Comparison of ENCODE assay signal across 24 cellular contexts in genomic region chr2:127179756-127180155, GRCh38. TPM values are rescaled to one million over a fixed set of nuclear protein-coding genes. Genes with fewer than 3 reads are reported as not detected.
DNase-seq lines count a peak whose midpoint lies in the region; ATAC-seq and TF ChIP-seq lines count a peak whose summit lies in the region.
"Had no signal": no experiment of that assay in that cellular context is flagged by ENCODE, and none has a peak within 500 bp of the region (broad histone marks: within the 10 kb centered on the region; RNA-seq: fewer than 3 reads in every experiment).

No MANE protein-coding gene starts in this region.

- no peak overlapping the region for H3K27ac ChIP-seq in left lung
- H3K27ac ChIP-seq in caudate nucleus (ENCODE audit: low read depth, low read length), result no peak overlapping the region
- H3K27ac ChIP-seq: A549, thyroid gland, VCaP had no signal

- no peak overlapping the region for H3K27ac Mint-ChIP-seq in activated CD4-positive, alpha-beta T cell treated with anti-CD3 and anti-CD28 coated beads, Interleukin-2, amount 10 ng/mL, durations not matched to agents 7 days and 5 days
- H3K27ac Mint-ChIP-seq: activated CD4-positive, alpha-beta memory T cell treated with anti-CD3 and anti-CD28 coated beads, Interleukin-2, amount 10 ng/mL, durations not matched to agents 7 days and 5 days; activated naive CD4-positive, alpha-beta T cell treated with anti-CD3 and anti-CD28 coated beads, Interleukin-2, amount 50 U/mL, for 72 hours; stimulated activated effector memory CD8-positive, alpha-beta T cell treated with anti-CD3 and anti-CD28 coated beads, Interleukin-12 subunit alpha, Interleukin-12 subunit beta, amount 100 ng/mL, for 72 hours; T-helper 1 cell treated with Interleukin-12 subunit alpha and Interleukin-12 subunit beta and Interleukin-4 antibody, amounts not matched to agents 30 μg/mL and 1 μg/mL, for 36 hours had no signal

- DNase-seq in AG09309 (ENCODE audit: low read depth) (peak; percentile 13), GM04504 (ENCODE audit: low read depth) (peak; percentile 69), SKM-1 (lab: John Stamatoyannopoulos, UW; ENCODE audit: unreplicated experiment) (peak; percentile 75), left lung (no peak), caudate nucleus (lab: John Stamatoyannopoulos, UW) (no peak), DMS53 (lab: John Stamatoyannopoulos, UW) (no peak)
- no peak for DNase-seq in activated CD4-positive, alpha-beta T cell treated with anti-CD3 and anti-CD28 coated beads, Interleukin-2, amount 10 ng/mL, durations not matched to agents 7 days and 5 days
- DNase-seq: activated CD4-positive, alpha-beta memory T cell treated with anti-CD3 and anti-CD28 coated beads, Interleukin-2, amount 10 ng/mL, durations not matched to agents 7 days and 5 days; activated T-cell treated with anti-CD3 and anti-CD28 coated beads, Interleukin-2, amount 50 U/mL, for 48 hours; dermis blood vessel endothelial cell; EL; NCI-H1694; retina; Right ventricle myocardium superior; stimulated activated CD4-positive, alpha-beta T cell treated with anti-CD3 and anti-CD28 coated beads, Interleukin-15, amount 100 ng/mL, for 24 hours; thyroid gland had no signal

- POLR2A ChIA-PET in activated CD4-positive, alpha-beta T cell treated with anti-CD3 and anti-CD28 coated beads, Interleukin-2, amount 10 ng/mL, durations not matched to agents 7 days and 5 days (lab: Charles Lee), result no interaction called here

- H3K9me3 ChIP-seq in left lung, result peaks cover 0 to 12% of the 10 kb centered on the region in 2 donors
- H3K9me3 ChIP-seq: thyroid gland had no signal

- no peak for TF ChIP-seq CTCF in AG09309 (IDR thresholded peaks at IDR 0.05; ENCODE audit: control insufficient read depth, insufficient read depth, low read depth, low read length, missing control alignments)
- no peak for TF ChIP-seq CTCF in left lung (IDR thresholded peaks at IDR 0.05)

- H3K4me1 ChIP-seq in left lung, result no peaks in the 10 kb centered on the region

- no peaks in the 10 kb centered on the region for H3K36me3 ChIP-seq in left lung
- H3K36me3 ChIP-seq: thyroid gland had no signal

- no peaks in the 10 kb centered on the region for H3K36me3 Mint-ChIP-seq in activated CD4-positive, alpha-beta T cell treated with anti-CD3 and anti-CD28 coated beads, Interleukin-2, amount 10 ng/mL, durations not matched to agents 7 days and 5 days (ENCODE audit: low read depth)
- H3K36me3 Mint-ChIP-seq: stimulated activated effector memory CD8-positive, alpha-beta T cell treated with anti-CD3 and anti-CD28 coated beads, Interleukin-12 subunit alpha, Interleukin-12 subunit beta, amount 100 ng/mL, for 72 hours had no signal

- ATAC-seq in left lung (peak; percentile 16), HG03521 (IDR thresholded peaks at IDR 0.05; ENCODE audit: unreplicated experiment) (no peak)
- ATAC-seq: A549; activated naive CD4-positive, alpha-beta T cell treated with anti-CD3 and anti-CD28 coated beads, Interleukin-2, amount 50 U/mL, for 72 hours; HCT116; stimulated activated effector memory CD8-positive, alpha-beta T cell treated with anti-CD3 and anti-CD28 coated beads, Interleukin-12 subunit alpha, Interleukin-12 subunit beta, amount 100 ng/mL, for 72 hours had no signal

- no peaks in the 10 kb centered on the region for H3K27me3 ChIP-seq in left lung
- H3K27me3 ChIP-seq: thyroid gland had no signal

- no peak overlapping the region for H3K4me3 Mint-ChIP-seq in activated CD4-positive, alpha-beta T cell treated with anti-CD3 and anti-CD28 coated beads, Interleukin-2, amount 10 ng/mL, durations not matched to agents 7 days and 5 days
- H3K4me3 Mint-ChIP-seq: activated CD4-positive, alpha-beta memory T cell treated with anti-CD3 and anti-CD28 coated beads, Interleukin-2, amount 10 ng/mL, durations not matched to agents 7 days and 5 days; stimulated activated effector memory CD8-positive, alpha-beta T cell treated with anti-CD3 and anti-CD28 coated beads, Interleukin-12 subunit alpha, Interleukin-12 subunit beta, amount 100 ng/mL, for 72 hours; T-helper 1 cell treated with Interleukin-12 subunit alpha and Interleukin-12 subunit beta and Interleukin-4 antibody, amounts not matched to agents 30 μg/mL and 1 μg/mL, for 36 hours had no signal

- CTCF ChIA-PET in activated CD4-positive, alpha-beta T cell treated with anti-CD3 and anti-CD28 coated beads, Interleukin-2, amount 10 ng/mL, durations not matched to agents 7 days and 5 days (lab: Charles Lee), result no interaction called here

- intact Hi-C loops in left lung (cut with DNase I), result no loop called here

- peaks cover 17% of the 10 kb centered on the region for H3K27me3 Mint-ChIP-seq in activated CD4-positive, alpha-beta T cell treated with anti-CD3 and anti-CD28 coated beads, Interleukin-2, amount 10 ng/mL, durations not matched to agents 7 days and 5 days

- peaks cover 2% of the 10 kb centered on the region for H3K4me1 Mint-ChIP-seq in activated CD4-positive, alpha-beta T cell treated with anti-CD3 and anti-CD28 coated beads, Interleukin-2, amount 10 ng/mL, durations not matched to agents 7 days and 5 days

- H3K4me3 ChIP-seq in AG09309 (ENCODE audit: control insufficient read depth, low read depth, low read length), result no peak overlapping the region
- H3K4me3 ChIP-seq in left lung, result no peak overlapping the region
- H3K4me3 ChIP-seq: A549, thyroid gland had no signal

- H3K9me3 Mint-ChIP-seq in activated CD4-positive, alpha-beta T cell treated with anti-CD3 and anti-CD28 coated beads, Interleukin-2, amount 10 ng/mL, durations not matched to agents 7 days and 5 days, result peaks cover 3% of the 10 kb centered on the region

RNA-seq across cellular contexts. Expression of gene CYP27C1, which starts 40.3 kb away (rescaled TPM):
- under 1 TPM; 0.10 to 0.12 TPM for total RNA-seq in left lung
- not detected for total RNA-seq in activated CD4-positive, alpha-beta T cell treated with anti-CD3 and anti-CD28 coated beads, Interleukin-2, amount 10 ng/mL, durations not matched to agents 7 days and 5 days
- total RNA-seq: activated CD4-positive, alpha-beta memory T cell treated with anti-CD3 and anti-CD28 coated beads, Interleukin-2, amount 10 ng/mL, durations not matched to agents 7 days and 5 days; activated naive CD4-positive, alpha-beta T cell treated with anti-CD3 and anti-CD28 coated beads, Interleukin-2, amount 50 U/mL, for 72 hours; dermis blood vessel endothelial cell; HT-29; Right ventricle myocardium superior had no signal

Comparison
In these comparisons a context has a peak if more than half of its experiments do, and no peak if none do; other contexts are left out.
1. DNase-seq: peak in AG09309 (single experiment), GM04504 (single experiment) and SKM-1 (single experiment); none in left lung (0 of 2), caudate nucleus (0 of 61), activated CD4-positive, alpha-beta T cell treated with anti-CD3 and anti-CD28 coated beads, Interleukin-2, amount 10 ng/mL, durations not matched to agents 7 days and 5 days (single experiment) and DMS53 (single experiment).